In genomic region chr5:44085083-44085482, GRCh38 we compare ENCODE assay signal across 19 cellular contexts.
A peak's percentile ranks its signal among the peaks of the same experiment; 100 is the strongest.
DNase-seq lines count a peak whose midpoint lies in the region; ATAC-seq and TF ChIP-seq lines count a peak whose summit lies in the region.
"Had no signal": no experiment of that assay in that cellular context is flagged by ENCODE, and none has a peak within 500 bp of the region (broad histone marks: within the 10 kb centered on the region; RNA-seq: fewer than 3 reads in every experiment).

No MANE protein-coding gene starts in this region.

- no peak overlapping the region for H2AK5ac ChIP-seq in mesendoderm (ENCODE audit: low read length)

- H3K23ac ChIP-seq in mesendoderm (ENCODE audit: low read length) = no peak overlapping the region

- BruUV-seq in MCF 10A (replicated peaks; lab: Mats Ljungman, UMichigan) = no TSS peak
- no TSS peak for BruUV-seq in mammary epithelial cell (replicated peaks; lab: Mats Ljungman, UMichigan)

- H3K36me3 ChIP-seq in mammary epithelial cell (ENCODE audit: insufficient read depth, low read length) = no peaks in the 10 kb centered on the region
- H3K36me3 ChIP-seq in mesendoderm (ENCODE audit: control insufficient read depth, insufficient read depth, low read length) = no peaks in the 10 kb centered on the region
- H3K36me3 ChIP-seq in testis (ENCODE audit: low read depth, missing control alignments) = no peaks in the 10 kb centered on the region
- H3K36me3 ChIP-seq: BE2C, BLaER1 had no signal

- POLR2A ChIA-PET in MCF 10A (lab: Yijun Ruan, JAX) = no interaction called here

- no peak overlapping the region for H4K5ac ChIP-seq in mesendoderm (ENCODE audit: low read length)

- no peak overlapping the region for H2BK15ac ChIP-seq in mesendoderm (replicated peaks; ENCODE audit: low read depth)

- H4K20me1 ChIP-seq in mammary epithelial cell (ENCODE audit: insufficient read depth, low read length) = no peaks in the 10 kb centered on the region
- H4K20me1 ChIP-seq: BLaER1 had no signal

- no peaks in the 10 kb centered on the region for H3K27me3 Mint-ChIP-seq in MCF 10A (ENCODE audit: insufficient read depth, unreplicated experiment)
- H3K27me3 Mint-ChIP-seq: CD4-positive, CD25-positive, alpha-beta regulatory T cell had no signal

- H3K18ac ChIP-seq in mesendoderm (ENCODE audit: low read length) = no peak overlapping the region

- H3K27ac Mint-ChIP-seq in MCF 10A (ENCODE audit: low read depth, unreplicated experiment) = peak overlapping the region; percentile 52
- H3K27ac Mint-ChIP-seq in activated naive CD4-positive, alpha-beta T cell treated with anti-CD3 and anti-CD28 coated beads, Interleukin-2, amount 50 U/mL, for 72 hours = no peak overlapping the region
- H3K27ac Mint-ChIP-seq: CD14-positive monocyte; CD4-positive, CD25-positive, alpha-beta regulatory T cell; CD8-positive, alpha-beta T cell had no signal

- CTCF ChIA-PET in MCF 10A (lab: Yijun Ruan, JAX) (no interaction called here), mammary epithelial cell (lab: Charles Lee; ENCODE audit: low non-redundant PET) (no interaction called here)

- no peak for DNase-seq in MCF 10A (ENCODE audit: unreplicated experiment)
- no peak for DNase-seq in mammary epithelial cell
- DNase-seq in OCI-M1 (lab: John Stamatoyannopoulos, UW) = peak; percentile 49
- peak; percentile 61 for DNase-seq in mesendoderm
- no peak for DNase-seq in testis
- no peak for DNase-seq in NOMO-1 treated with DMSO at 0.1 percent for 48 hours (lab: John Stamatoyannopoulos, UW; ENCODE audit: unreplicated experiment)
- DNase-seq in activated naive CD4-positive, alpha-beta T cell treated with anti-CD3 and anti-CD28 coated beads, Interleukin-2, amount 50 U/mL, for 72 hours (ENCODE audit: low spot score in 2 of 2) = no peak
- DNase-seq: ACHN; BE2C; C1 segment of cervical spinal cord; Caco-2; Calu3; CD4-positive, CD25-positive, alpha-beta regulatory T cell; CD8-positive, alpha-beta T cell; DMS79 treated with DMSO at 0.1 percent for 48 hours; GF-D8 had no signal

- H3K4me2 ChIP-seq in mammary epithelial cell (ENCODE audit: insufficient read depth, low read depth, low read length) (no peak overlapping the region), mesendoderm (ENCODE audit: low read length) (no peak overlapping the region)
- H3K4me2 ChIP-seq: BLaER1 had no signal

- no peaks in the 10 kb centered on the region for H3K4me1 ChIP-seq in mammary epithelial cell (ENCODE audit: insufficient read depth, low read length)
- no peaks in the 10 kb centered on the region for H3K4me1 ChIP-seq in mesendoderm (ENCODE audit: control insufficient read depth, low read depth, low read length)
- H3K4me1 ChIP-seq in testis = no peaks in the 10 kb centered on the region
- H3K4me1 ChIP-seq: BE2C, BLaER1, Caco-2 had no signal

- H3K9ac ChIP-seq in mammary epithelial cell (ENCODE audit: insufficient read depth, low read length) (no peak overlapping the region), mesendoderm (ENCODE audit: low read length) (no peak overlapping the region)
- H3K9ac ChIP-seq: BLaER1 had no signal

- no peak for TF ChIP-seq POLR2A in testis (IDR thresholded peaks at IDR 0.05)

- H3K4me3 Mint-ChIP-seq in MCF 10A (ENCODE audit: unreplicated experiment) = no peak overlapping the region
- H3K4me3 Mint-ChIP-seq: CD14-positive monocyte; CD4-positive, CD25-positive, alpha-beta regulatory T cell; CD8-positive, alpha-beta T cell had no signal

- H3K4me3 ChIP-seq in mammary epithelial cell (replicated peaks in 1 of 3; ENCODE audit: insufficient read depth in 1 of 3, low read depth in 2 of 3, low read length in 3 of 3) (no peak overlapping the region), mesendoderm (ENCODE audit: low read length) (no peak overlapping the region), testis (no peak overlapping the region)
- H3K4me3 ChIP-seq: BLaER1 had no signal

- H3K79me1 ChIP-seq in mesendoderm (ENCODE audit: low read length) = no peaks in the 10 kb centered on the region

- no peak overlapping the region for H3K4ac ChIP-seq in mesendoderm (ENCODE audit: low read depth, low read length)

- no peaks in the 10 kb centered on the region for H3K27me3 ChIP-seq in mammary epithelial cell (ENCODE audit: insufficient read depth, low read length)
- H3K27me3 ChIP-seq in mesendoderm (ENCODE audit: insufficient read depth, low read length, poor library complexity) = no peaks in the 10 kb centered on the region
- no peaks in the 10 kb centered on the region for H3K27me3 ChIP-seq in testis
- H3K27me3 ChIP-seq: BE2C, BLaER1 had no signal

- no peak overlapping the region for H2BK120ac ChIP-seq in mesendoderm (ENCODE audit: low read depth, low read length)

- no peak overlapping the region for H4K8ac ChIP-seq in mesendoderm (ENCODE audit: low read depth, low read length)

- TF ChIP-seq CTCF in MCF 10A (IDR thresholded peaks at IDR 0.05; ENCODE audit: unreplicated experiment) = no peak
- no peak for TF ChIP-seq CTCF in mammary epithelial cell (conservative IDR thresholded peaks at IDR 0.05 in 1 of 2, IDR thresholded peaks at IDR 0.05 in 1 of 2; ENCODE audit: extremely low read depth in 1 of 2, insufficient read depth in 1 of 2, low read depth in 1 of 2, low read length in 2 of 2)
- no peak for TF ChIP-seq CTCF in testis (IDR thresholded peaks at IDR 0.05)

- H3K36me3 Mint-ChIP-seq in MCF 10A (ENCODE audit: insufficient read depth, unreplicated experiment) = no peaks in the 10 kb centered on the region
- no peaks in the 10 kb centered on the region for H3K36me3 Mint-ChIP-seq in activated naive CD4-positive, alpha-beta T cell treated with anti-CD3 and anti-CD28 coated beads, Interleukin-2, amount 50 U/mL, for 72 hours
- H3K36me3 Mint-ChIP-seq: CD14-positive monocyte; CD4-positive, CD25-positive, alpha-beta regulatory T cell; CD8-positive, alpha-beta T cell had no signal

- dilution Hi-C loops in mammary epithelial cell (cut with HindIII; ENCODE audit: low sequenced_read_pairs) = no loop called here

- no peaks in the 10 kb centered on the region for H3K9me3 Mint-ChIP-seq in MCF 10A (ENCODE audit: unreplicated experiment)
- peaks cover 0 to 6% of the 10 kb centered on the region in 2 donors for H3K9me3 Mint-ChIP-seq in activated naive CD4-positive, alpha-beta T cell treated with anti-CD3 and anti-CD28 coated beads, Interleukin-2, amount 50 U/mL, for 72 hours

- H2AFZ ChIP-seq in mammary epithelial cell (ENCODE audit: low read depth, low read length) = no peak overlapping the region

- no peak overlapping the region for H2BK5ac ChIP-seq in mesendoderm (ENCODE audit: low read length)

- H3K27ac ChIP-seq in mammary epithelial cell (ENCODE audit: insufficient read depth, low read depth, low read length) (no peak overlapping the region), mesendoderm (ENCODE audit: low read depth, low read length) (no peak overlapping the region), testis (no peak overlapping the region)
- H3K27ac ChIP-seq: 22Rv1, BLaER1 had no signal

- H3K9me3 ChIP-seq in mammary epithelial cell (replicated peaks; ENCODE audit: insufficient read depth, low read length) (no peaks in the 10 kb centered on the region), testis (no peaks in the 10 kb centered on the region)
- H3K9me3 ChIP-seq: BE2C, BLaER1 had no signal

- H3K79me2 ChIP-seq in mammary epithelial cell (ENCODE audit: insufficient read depth, low read length) (no peaks in the 10 kb centered on the region), mesendoderm (ENCODE audit: control insufficient read depth, insufficient read depth, low read length) (no peaks in the 10 kb centered on the region)

- no peak overlapping the region for H3K56ac ChIP-seq in mesendoderm (ENCODE audit: low read length)

- H3K4me1 Mint-ChIP-seq in MCF 10A (ENCODE audit: insufficient read depth, unreplicated experiment) = peaks cover 6% of the 10 kb centered on the region
- H3K4me1 Mint-ChIP-seq: CD14-positive monocyte; CD4-positive, CD25-positive, alpha-beta regulatory T cell had no signal

- no peak for ATAC-seq in activated naive CD4-positive, alpha-beta T cell treated with anti-CD3 and anti-CD28 coated beads, Interleukin-2, amount 50 U/mL, for 72 hours
- ATAC-seq: CD8-positive, alpha-beta T cell had no signal

- intact Hi-C loops in MCF 10A (cut with micrococcal nuclease) (no loop called here), mammary epithelial cell (cut with micrococcal nuclease) (no loop called here), testis (cut with DNase I; ENCODE audit: low total_unique reads) (no loop called here)

- in situ Hi-C loops in mammary epithelial cell (cut with MboI; ENCODE audit: low sequenced_read_pairs in 2 of 2) = no loop called here

Comparison
In these comparisons a context has a peak if more than half of its experiments do, and no peak if none do; other contexts are left out.
1. DNase-seq: peak in OCI-M1 (single experiment) and mesendoderm (single experiment); none in MCF 10A (single experiment), mammary epithelial cell (single experiment), testis (single experiment), NOMO-1 treated with DMSO at 0.1 percent for 48 hours (single experiment) and activated naive CD4-positive, alpha-beta T cell treated with anti-CD3 and anti-CD28 coated beads, Interleukin-2, amount 50 U/mL, for 72 hours (0 of 2).